ENCODE assay signal across 1 cellular context in genomic region chr4:7838136-7838782, GRCh38.
A peak's percentile ranks its signal among the peaks of the same experiment; 100 is the strongest.
TF ChIP-seq lines count a peak whose summit lies in the region.

No MANE protein-coding gene starts in this region.

TF ChIP-seq in K562, 482 proteins besides CTCF, POLR2A, EP300 and RAD21 (continued from another document and continues in another):
- TF ChIP-seq MBD1 (CRISPR knock-in tag; IDR thresholded peaks at IDR 0.05) (no peak), GATAD2B (IDR thresholded peaks at IDR 0.05; ENCODE audit: borderline replicate concordance) (no peak), SMARCA4 (IDR thresholded peaks at IDR 0.05) (peak; percentile 73; the same call in 1 of the 2 replicates), MLLT1 (IDR thresholded peaks at IDR 0.05) (no peak), ARID1B (IDR thresholded peaks at IDR 0.05) (peak; percentile 84), ZNF589 (CRISPR knock-in tag; IDR thresholded peaks at IDR 0.05; ENCODE audit: low read depth) (peak; percentile 52; the same call in 1 of the 2 replicates), ATF4 (CRISPR knock-in tag; IDR thresholded peaks at IDR 0.05) (no peak), ZNF780A (CRISPR knock-in tag; IDR thresholded peaks at IDR 0.05) (no peak), ZNF584 (CRISPR knock-in tag; IDR thresholded peaks at IDR 0.05; ENCODE audit: low read depth) (peak; percentile 34; the same call in 1 of the 2 replicates), GTF2A2 (tag; IDR thresholded peaks at IDR 0.05) (no peak), RCOR1 (IDR thresholded peaks at IDR 0.05; ENCODE audit: borderline replicate concordance in 1 of 2, low read depth in 2 of 2, low read length in 2 of 2) (no peak), MED1 (CRISPR knock-in tag; IDR thresholded peaks at IDR 0.05; ENCODE audit: borderline replicate concordance) (no peak), BMI1 (IDR thresholded peaks at IDR 0.05; ENCODE audit: low read length) (no peak), ID3 (CRISPR knock-in tag; IDR thresholded peaks at IDR 0.05) (no peak), ID3 (tag; IDR thresholded peaks at IDR 0.05) (no peak), ASH1L (IDR thresholded peaks at IDR 0.05; ENCODE audit: borderline replicate concordance, low read depth, partially characterized antibody) (no peak), ZNF583 (CRISPR knock-in tag; IDR thresholded peaks at IDR 0.05) (no peak), ZNF77 (CRISPR knock-in tag; IDR thresholded peaks at IDR 0.05) (no peak), HDAC2 (IDR thresholded peaks at IDR 0.05) (no peak), ZC3H4 (CRISPR knock-in tag; IDR thresholded peaks at IDR 0.05; ENCODE audit: borderline replicate concordance) (no peak), TSHZ1 (CRISPR knock-in tag; IDR thresholded peaks at IDR 0.05) (no peak), ZKSCAN1 (IDR thresholded peaks at IDR 0.05; ENCODE audit: low read depth, low read length) (no peak), FOXK2 (conservative IDR thresholded peaks at IDR 0.05 in 1 of 2, IDR thresholded peaks at IDR 0.05 in 1 of 2; ENCODE audit: low read depth in 2 of 2) (no peak), LEF1 (IDR thresholded peaks at IDR 0.05) (peak; percentile 66; the same call in 1 of the 2 replicates), NELFE (IDR thresholded peaks at IDR 0.05; ENCODE audit: insufficient read depth, insufficient read length) (no peak), CCNT2 (IDR thresholded peaks at IDR 0.05; ENCODE audit: borderline replicate concordance, extremely low read depth, insufficient read length, low read depth, low read length) (peak; percentile 17), POLR3A (IDR thresholded peaks at IDR 0.05; ENCODE audit: borderline replicate concordance, extremely low read depth, insufficient read depth, insufficient read length) (no peak), SMARCB1 (IDR thresholded peaks at IDR 0.05; ENCODE audit: insufficient read length, low read depth) (no peak), HEY1 (CRISPR knock-in tag; IDR thresholded peaks at IDR 0.05; ENCODE audit: borderline replicate concordance) (no peak), SIX5 (IDR thresholded peaks at IDR 0.05; ENCODE audit: borderline replicate concordance in 1 of 2, insufficient read depth in 1 of 2, low read depth in 1 of 2, low read length in 2 of 2) (no peak), MECOM (CRISPR knock-in tag; IDR thresholded peaks at IDR 0.05) (no peak), IRF2 (CRISPR knock-in tag; IDR thresholded peaks at IDR 0.05) (no peak), ZNF184 (CRISPR knock-in tag; IDR thresholded peaks at IDR 0.05) (no peak), TEAD2 (tag; IDR thresholded peaks at IDR 0.05) (no peak), ZNF354B (CRISPR knock-in tag; IDR thresholded peaks at IDR 0.05) (no peak), ZNF766 (CRISPR knock-in tag; conservative IDR thresholded peaks at IDR 0.05) (0 out of 2 replicates have a peak, but pooled peaks have one; percentile 41), KAT7 (CRISPR knock-in tag; IDR thresholded peaks at IDR 0.05; ENCODE audit: borderline replicate concordance) (no peak), ESRRB (CRISPR knock-in tag; IDR thresholded peaks at IDR 0.05; ENCODE audit: borderline replicate concordance) (no peak), STAT5B (CRISPR knock-in tag; IDR thresholded peaks at IDR 0.05) (no peak), COPS2 (conservative IDR thresholded peaks at IDR 0.05) (no peak), NR0B1 (IDR thresholded peaks at IDR 0.05; ENCODE audit: partially characterized antibody) (no peak), ZC3H8 (IDR thresholded peaks at IDR 0.05) (no peak), WHSC1 (IDR thresholded peaks at IDR 0.05; ENCODE audit: low read length) (no peak), ZNF175 (CRISPR knock-in tag; IDR thresholded peaks at IDR 0.05; ENCODE audit: low read depth) (no peak; the same call in 1 of the 2 replicates), KDM2B (CRISPR knock-in tag; IDR thresholded peaks at IDR 0.05) (no peak), KDM1A (IDR thresholded peaks at IDR 0.05) (no peak), ZZZ3 (IDR thresholded peaks at IDR 0.05) (no peak), POLR2H (tag; IDR thresholded peaks at IDR 0.05; ENCODE audit: low read depth) (no peak), ZNF644 (tag; IDR thresholded peaks at IDR 0.05; ENCODE audit: low read depth) (no peak), ATF6 (CRISPR knock-in tag; IDR thresholded peaks at IDR 0.05) (no peak), RBM14 (IDR thresholded peaks at IDR 0.05; ENCODE audit: borderline replicate concordance, insufficient read depth, low read depth, low read length) (no peak), ZNF830 (CRISPR knock-in tag; IDR thresholded peaks at IDR 0.05) (no peak), HOMEZ (CRISPR knock-in tag; IDR thresholded peaks at IDR 0.05) (no peak), ZNF436 (CRISPR knock-in tag; IDR thresholded peaks at IDR 0.05) (no peak), MCM7 (IDR thresholded peaks at IDR 0.05) (no peak), GABPB1 (CRISPR knock-in tag; IDR thresholded peaks at IDR 0.05) (no peak), MTF1 (CRISPR knock-in tag; IDR thresholded peaks at IDR 0.05; ENCODE audit: borderline replicate concordance) (no peak), ZKSCAN3 (CRISPR knock-in tag; IDR thresholded peaks at IDR 0.05) (no peak), ZNF639 (CRISPR knock-in tag; conservative IDR thresholded peaks at IDR 0.05 in 1 of 2, IDR thresholded peaks at IDR 0.05 in 1 of 2) (peak in 1 of 2 experiments; percentile 58; a peak in 1 of 4 replicates), ZNF444 (CRISPR knock-in tag; IDR thresholded peaks at IDR 0.05) (no peak), PHB (CRISPR knock-in tag; IDR thresholded peaks at IDR 0.05) (no peak), MCM3 (IDR thresholded peaks at IDR 0.05) (no peak), SMARCE1 (IDR thresholded peaks at IDR 0.05) (no peak), SREBF1 (IDR thresholded peaks at IDR 0.05; ENCODE audit: borderline replicate concordance, low read depth, low read length) (no peak), TAF7 (tag; IDR thresholded peaks at IDR 0.05) (no peak), ETS2 (tag; IDR thresholded peaks at IDR 0.05; ENCODE audit: borderline replicate concordance, poor library complexity, severe bottlenecking) (no peak), MTA3 (IDR thresholded peaks at IDR 0.05; ENCODE audit: borderline replicate concordance) (no peak), XRCC5 (IDR thresholded peaks at IDR 0.05; ENCODE audit: low read depth, low read length) (no peak), ZBTB8A (IDR thresholded peaks at IDR 0.05; ENCODE audit: partially characterized antibody) (no peak)
